19 cellular contexts compared by ENCODE assay signal in genomic region chr9:71886015-71886414, GRCh38. TPM values are rescaled to one million over a fixed set of nuclear protein-coding genes. Genes with fewer than 3 reads are reported as not detected.
DNase-seq lines count a peak whose midpoint lies in the region; ATAC-seq lines count a peak whose summit lies in the region.
"Had no signal": no experiment of that assay in that cellular context is flagged by ENCODE, and none has a peak within 500 bp of the region (broad histone marks: within the 10 kb centered on the region; RNA-seq: fewer than 3 reads in every experiment).

No MANE protein-coding gene starts in this region.

- ATAC-seq in stimulated activated naive CD8-positive, alpha-beta T cell treated with anti-CD3 and anti-CD28 coated beads, Interleukin-15, amount 100 ng/mL, for 72 hours, result peak; percentile 87
- no peak for ATAC-seq in stimulated activated naive CD8-positive, alpha-beta T cell treated with anti-CD3 and anti-CD28 coated beads, Interleukin-15, Interleukin-2, amounts not matched to agents 100 U/mL and 50 U/mL, for 24 hours
- peak; percentile 51 for ATAC-seq in HG03378 (IDR thresholded peaks at IDR 0.05; ENCODE audit: unreplicated experiment)
- peak; percentile 85 for ATAC-seq in activated T-helper 17 cell treated with anti-CD3 and anti-CD28 coated beads, Interleukin-2, amount 50 U/mL, for 72 hours (replicated peaks)
- no peak for ATAC-seq in HG03571 (IDR thresholded peaks at IDR 0.05; ENCODE audit: unreplicated experiment)
- ATAC-seq in HG02588 (IDR thresholded peaks at IDR 0.05; ENCODE audit: unreplicated experiment), result no peak
- ATAC-seq: K562, Right ventricle myocardium inferior had no signal

- H3K27me3 ChIP-seq in thymus (ENCODE audit: control insufficient read depth, insufficient read depth), result no peaks in the 10 kb centered on the region

- H3K27ac Mint-ChIP-seq in stimulated activated naive CD8-positive, alpha-beta T cell treated with anti-CD3 and anti-CD28 coated beads, Interleukin-15, amount 100 ng/mL, for 72 hours, result no peak overlapping the region
- H3K27ac Mint-ChIP-seq in activated T-helper 17 cell treated with anti-CD3 and anti-CD28 coated beads, Interleukin-2, amount 50 U/mL, for 72 hours, result peak overlapping the region; percentile 5

- peaks cover 18% of the 10 kb centered on the region for H3K36me3 Mint-ChIP-seq in activated T-helper 17 cell treated with anti-CD3 and anti-CD28 coated beads, Interleukin-2, amount 50 U/mL, for 72 hours (ENCODE audit: low read depth)

- peaks cover 4% of the 10 kb centered on the region for H3K4me1 ChIP-seq in thymus (ENCODE audit: control insufficient read depth, insufficient read depth, low read length)
- H3K4me1 ChIP-seq: Caco-2, prostate gland had no signal

- H3K9me3 Mint-ChIP-seq in stimulated activated naive CD8-positive, alpha-beta T cell treated with anti-CD3 and anti-CD28 coated beads, Interleukin-15, amount 100 ng/mL, for 72 hours, result peaks cover 7 to 28% of the 10 kb centered on the region in 2 donors
- peaks cover 12% of the 10 kb centered on the region for H3K9me3 Mint-ChIP-seq in activated T-helper 17 cell treated with anti-CD3 and anti-CD28 coated beads, Interleukin-2, amount 50 U/mL, for 72 hours

- peak overlapping the region; percentile 36 for H3K27ac ChIP-seq in thymus (ENCODE audit: low read depth)
- H3K27ac ChIP-seq: prostate gland had no signal

- DNase-seq in stimulated activated naive CD8-positive, alpha-beta T cell treated with anti-CD3 and anti-CD28 coated beads, Interleukin-15, amount 100 ng/mL, for 72 hours, result peak in 1 of 2 donors; percentile 18
- no peak for DNase-seq in stimulated activated naive CD8-positive, alpha-beta T cell treated with anti-CD3 and anti-CD28 coated beads, Interleukin-15, Interleukin-2, amounts not matched to agents 100 U/mL and 50 U/mL, for 24 hours
- DNase-seq in mesenteric fat pad (ENCODE audit: low spot score), result no peak
- DNase-seq: activated gamma-delta T cell, anterior cingulate cortex, Caco-2, MM.1S, NCI-H1694 treated with DMSO at 0.1 percent for 48 hours, NCI-H774, OCI-M1, SW 1271 had no signal

- H3K4me1 Mint-ChIP-seq in stimulated activated naive CD8-positive, alpha-beta T cell treated with anti-CD3 and anti-CD28 coated beads, Interleukin-15, amount 100 ng/mL, for 72 hours, result peaks cover 39% of the 10 kb centered on the region
- H3K4me1 Mint-ChIP-seq in activated T-helper 17 cell treated with anti-CD3 and anti-CD28 coated beads, Interleukin-2, amount 50 U/mL, for 72 hours, result peaks cover 11% of the 10 kb centered on the region

- no peaks in the 10 kb centered on the region for H3K27me3 Mint-ChIP-seq in stimulated activated naive CD8-positive, alpha-beta T cell treated with anti-CD3 and anti-CD28 coated beads, Interleukin-15, amount 100 ng/mL, for 72 hours
- no peaks in the 10 kb centered on the region for H3K27me3 Mint-ChIP-seq in activated T-helper 17 cell treated with anti-CD3 and anti-CD28 coated beads, Interleukin-2, amount 50 U/mL, for 72 hours

- 96% methylated on average over 1 of the region's 1 CpG for WGBS in thymus

- no peak overlapping the region for H3K4me3 ChIP-seq in thymus (ENCODE audit: low read length)
- H3K4me3 ChIP-seq: K562, prostate gland had no signal

- no peaks in the 10 kb centered on the region for H3K36me3 ChIP-seq in thymus (ENCODE audit: control insufficient read depth, insufficient read depth)
- H3K36me3 ChIP-seq: prostate gland had no signal

- no peaks in the 10 kb centered on the region for H3K9me3 ChIP-seq in thymus (ENCODE audit: control insufficient read depth)
- H3K9me3 ChIP-seq: Caco-2, prostate gland had no signal

- H3K4me3 Mint-ChIP-seq in stimulated activated naive CD8-positive, alpha-beta T cell treated with anti-CD3 and anti-CD28 coated beads, Interleukin-15, amount 100 ng/mL, for 72 hours, result no peak overlapping the region
- no peak overlapping the region for H3K4me3 Mint-ChIP-seq in activated T-helper 17 cell treated with anti-CD3 and anti-CD28 coated beads, Interleukin-2, amount 50 U/mL, for 72 hours

RNA-seq across cellular contexts. Expression of gene ABHD17B, which starts 25.0 kb away (rescaled TPM):
- 10 to 100 TPM in 1 of 2 donors, 1 to 10 TPM in 1; 7.1 to 15.6 TPM for total RNA-seq in activated T-helper 17 cell treated with anti-CD3 and anti-CD28 coated beads, Interleukin-2, amount 50 U/mL, for 72 hours
- 23.3 TPM for polyA plus RNA-seq in thymus
- total RNA-seq in mesenteric fat pad, result 14.3 TPM

RNA-seq across cellular contexts. Expression of gene C9orf85, which starts 25.4 kb away (rescaled TPM):
- total RNA-seq in activated T-helper 17 cell treated with anti-CD3 and anti-CD28 coated beads, Interleukin-2, amount 50 U/mL, for 72 hours, result 10 to 100 TPM in 1 of 2 donors, 1 to 10 TPM in 1; 7.1 to 10.9 TPM
- 18.8 TPM for polyA plus RNA-seq in thymus
- total RNA-seq in mesenteric fat pad, result 6.7 TPM

Comparison
In these comparisons a context has a peak if more than half of its experiments do, and no peak if none do; other contexts are left out.
1. ATAC-seq: peak in stimulated activated naive CD8-positive, alpha-beta T cell treated with anti-CD3 and anti-CD28 coated beads, Interleukin-15, amount 100 ng/mL, for 72 hours (single experiment), HG03378 (single experiment) and activated T-helper 17 cell treated with anti-CD3 and anti-CD28 coated beads, Interleukin-2, amount 50 U/mL, for 72 hours (single experiment); none in stimulated activated naive CD8-positive, alpha-beta T cell treated with anti-CD3 and anti-CD28 coated beads, Interleukin-15, Interleukin-2, amounts not matched to agents 100 U/mL and 50 U/mL, for 24 hours (single experiment), HG03571 (single experiment) and HG02588 (single experiment).